Comparison of ENCODE assay signal across 30 cellular contexts in genomic region chr11:7501894-7502293, GRCh38. TPM values are rescaled to one million over a fixed set of nuclear protein-coding genes. Genes with fewer than 3 reads are reported as not detected.
DNase-seq lines count a peak whose midpoint lies in the region; ATAC-seq, FAIRE-seq and TF ChIP-seq lines count a peak whose summit lies in the region.
"Had no signal": no experiment of that assay in that cellular context is flagged by ENCODE, and none has a peak within 500 bp of the region (broad histone marks: within the 10 kb centered on the region; RNA-seq: fewer than 3 reads in every experiment).

No MANE protein-coding gene starts in this region.

- peaks cover 0 to 6% of the 10 kb centered on the region in 2 donors for H3K9me3 Mint-ChIP-seq in stimulated activated naive B cell treated with anti-CD40 and anti-IgM and Interleukin-4, amounts not matched to agents 10 μg/mL and 1 μg/mL and 100 μg/mL, for 72 hours
- H3K9me3 Mint-ChIP-seq: nephron had no signal

- no peak overlapping the region for H3K27ac Mint-ChIP-seq in stimulated activated naive B cell treated with anti-CD40 and anti-IgM and Interleukin-4, amounts not matched to agents 10 μg/mL and 1 μg/mL and 100 μg/mL, for 72 hours
- H3K27ac Mint-ChIP-seq: activated CD8-positive, alpha-beta memory T cell treated with anti-CD3 and anti-CD28 coated beads, Interleukin-2, amount 10 ng/mL, durations not matched to agents 7 days and 5 days; nephron; T-helper 17 cell had no signal

- H3K4me3 Mint-ChIP-seq in stimulated activated naive B cell treated with anti-CD40 and anti-IgM and Interleukin-4, amounts not matched to agents 10 μg/mL and 1 μg/mL and 100 μg/mL, for 72 hours = no peak overlapping the region
- H3K4me3 Mint-ChIP-seq: activated CD8-positive, alpha-beta memory T cell treated with anti-CD3 and anti-CD28 coated beads, Interleukin-2, amount 10 ng/mL, durations not matched to agents 7 days and 5 days; nephron; T-helper 17 cell had no signal

- DNase-seq in GM12892 (ENCODE audit: insufficient read length) = no peak
- no peak for DNase-seq in stimulated activated naive B cell treated with anti-CD40 and anti-IgM and Interleukin-4, amounts not matched to agents 10 μg/mL and 1 μg/mL and 100 μg/mL, for 72 hours
- DNase-seq in NCI-H2196 treated with DMSO at 0.1 percent for 48 hours (lab: John Stamatoyannopoulos, UW; ENCODE audit: unreplicated experiment) = no peak
- DNase-seq: activated CD8-positive, alpha-beta memory T cell treated with anti-CD3 and anti-CD28 coated beads, Interleukin-2, amount 10 ng/mL, durations not matched to agents 7 days and 5 days; activated T-cell treated with anti-CD3 and anti-CD28 coated beads, Interleukin-2, amount 50 U/mL, for 48 hours; Calu3; effector CD8-positive, alpha-beta T cell; hippocampal formation; left cardiac atrium; MG63; NCI-H1105 treated with DMSO at 0.1 percent for 48 hours; NCI-H187 treated with DMSO at 0.1 percent for 48 hours; NCI-H2227 treated with DMSO at 0.1 percent for 48 hours; NCI-H69; psoas muscle; Right ventricle myocardium superior; sigmoid colon; stimulated activated CD4-positive, alpha-beta T cell treated with anti-CD3 and anti-CD28 coated beads, Interleukin-12 subunit alpha, Interleukin-12 subunit beta, amount 100 ng/mL, for 4 hours; stimulated activated CD4-positive, alpha-beta T cell treated with anti-CD3 and anti-CD28 coated beads, Interleukin-4, amount 100 ng/mL, for 1 hour; T-helper 17 cell had no signal

- ATAC-seq in GM19351 (IDR thresholded peaks at IDR 0.05; ENCODE audit: unreplicated experiment) = peak; percentile 67
- ATAC-seq in HG02623 (IDR thresholded peaks at IDR 0.05; ENCODE audit: unreplicated experiment) = peak; percentile 49
- ATAC-seq in HG03442 (IDR thresholded peaks at IDR 0.05; ENCODE audit: unreplicated experiment) = peak; percentile 53
- ATAC-seq in stimulated activated naive B cell treated with anti-CD40 and anti-IgM and Interleukin-4, amounts not matched to agents 10 μg/mL and 1 μg/mL and 100 μg/mL, for 72 hours (replicated peaks) = no peak
- ATAC-seq in GM18520 (IDR thresholded peaks at IDR 0.05; ENCODE audit: unreplicated experiment) = no peak
- no peak for ATAC-seq in GM18909 (IDR thresholded peaks at IDR 0.05; ENCODE audit: poor library complexity, unreplicated experiment)
- ATAC-seq: activated CD8-positive, alpha-beta memory T cell treated with anti-CD3 and anti-CD28 coated beads, Interleukin-2, amount 10 ng/mL, durations not matched to agents 7 days and 5 days; left cardiac atrium; Panc1; psoas muscle; T-helper 17 cell had no signal

- H3K4me1 Mint-ChIP-seq in stimulated activated naive B cell treated with anti-CD40 and anti-IgM and Interleukin-4, amounts not matched to agents 10 μg/mL and 1 μg/mL and 100 μg/mL, for 72 hours = peaks cover 29 to 45% of the 10 kb centered on the region in 2 donors
- H3K4me1 Mint-ChIP-seq: activated CD8-positive, alpha-beta memory T cell treated with anti-CD3 and anti-CD28 coated beads, Interleukin-2, amount 10 ng/mL, durations not matched to agents 7 days and 5 days had no signal

- TF ChIP-seq POLR2A in GM12892 (IDR thresholded peaks at IDR 0.05; ENCODE audit: low read depth, low read length) = no peak

- H3K36me3 Mint-ChIP-seq in stimulated activated naive B cell treated with anti-CD40 and anti-IgM and Interleukin-4, amounts not matched to agents 10 μg/mL and 1 μg/mL and 100 μg/mL, for 72 hours = peaks cover 1 to 5% of the 10 kb centered on the region in 2 donors
- H3K36me3 Mint-ChIP-seq: activated CD8-positive, alpha-beta memory T cell treated with anti-CD3 and anti-CD28 coated beads, Interleukin-2, amount 10 ng/mL, durations not matched to agents 7 days and 5 days had no signal

- FAIRE-seq in GM12892 (lab: Jason Lieb, UNC) = peak; percentile 40
- FAIRE-seq: A204.1, astrocyte, TTC549 had no signal

- no peaks in the 10 kb centered on the region for H3K27me3 Mint-ChIP-seq in stimulated activated naive B cell treated with anti-CD40 and anti-IgM and Interleukin-4, amounts not matched to agents 10 μg/mL and 1 μg/mL and 100 μg/mL, for 72 hours

RNA-seq across cellular contexts. Expression of gene PPFIBP2, which starts 11.9 kb away (rescaled TPM):
- 42.0 TPM for polyA plus RNA-seq in GM12892 (2012; ENCODE audit: missing spikeins)

RNA-seq across cellular contexts. Expression of gene OLFML1, which starts 16.6 kb away (rescaled TPM):
- polyA plus RNA-seq in GM12892 (2012; ENCODE audit: missing spikeins) = 0.64 TPM

Comparison
In these comparisons a context has a peak if more than half of its experiments do, and no peak if none do; other contexts are left out.
1. ATAC-seq: peak in GM19351 (single experiment), HG02623 (single experiment) and HG03442 (single experiment); none in stimulated activated naive B cell treated with anti-CD40 and anti-IgM and Interleukin-4, amounts not matched to agents 10 μg/mL and 1 μg/mL and 100 μg/mL, for 72 hours (0 of 2), GM18520 (single experiment) and GM18909 (single experiment).